In genomic region chr19:40165362-40165937, GRCh38 we compare ENCODE assay signal across 8 cellular contexts.
DNase-seq lines count a peak whose midpoint lies in the region; ATAC-seq and TF ChIP-seq lines count a peak whose summit lies in the region.

No MANE protein-coding gene starts in this region.

- H3K36me3 ChIP-seq in RWPE2 (ENCODE audit: low read depth): no peaks in the 10 kb centered on the region

- H3K4me1 ChIP-seq in RWPE2 (ENCODE audit: insufficient read depth, poor library complexity, severe bottlenecking): no peaks in the 10 kb centered on the region

- H3K9me3 ChIP-seq in RWPE2 (ENCODE audit: severe bottlenecking): no peaks in the 10 kb centered on the region

- TF ChIP-seq CTCF in AG10803 (conservative IDR thresholded peaks at IDR 0.05; ENCODE audit: low read length) (peak; percentile 79), RWPE2 (IDR thresholded peaks at IDR 0.05; ENCODE audit: poor library complexity, severe bottlenecking) (peak; percentile 42), coronary artery (IDR thresholded peaks at IDR 0.05) (no peak)

- H3K27me3 ChIP-seq in RWPE2 (ENCODE audit: insufficient read depth, poor library complexity, severe bottlenecking): no peaks in the 10 kb centered on the region

- no peak overlapping the region for H3K4me3 ChIP-seq in AG10803 (ENCODE audit: low read length)
- no peak overlapping the region for H3K4me3 ChIP-seq in RWPE2 (ENCODE audit: severe bottlenecking)
- no peak overlapping the region for H3K4me3 ChIP-seq in coronary artery

- H3K27ac ChIP-seq in RWPE2 (ENCODE audit: poor library complexity, severe bottlenecking): no peak overlapping the region
- no peak overlapping the region for H3K27ac ChIP-seq in coronary artery

- no peak for ATAC-seq in RWPE2 (ENCODE audit: low read depth)

- peak; percentile 29 for DNase-seq in AG10803 (ENCODE audit: low read depth)
- peak; percentile 58 for DNase-seq in GM19240 (ENCODE audit: insufficient read length, low spot score)
- DNase-seq in RWPE2 (ENCODE audit: low spot score): no peak
- DNase-seq in activated naive CD4-positive, alpha-beta T cell treated with anti-CD3 and anti-CD28 coated beads, Interleukin-2, amount 50 U/mL, for 16 hours: peak; percentile 66
- peak; percentile 45 for DNase-seq in hepatic stellate cell (ENCODE audit: low spot score)
- DNase-seq in stimulated activated CD4-positive, alpha-beta T cell treated with anti-CD3 and anti-CD28 coated beads, Interleukin-1b, Interleukin-23, amount 100 ng/mL, for 48 hours: peak; percentile 66
- DNase-seq in NCI-H226: no peak
- no peak for DNase-seq in coronary artery (ENCODE audit: low spot score)

Comparison
In these comparisons a context has a peak if more than half of its experiments do, and no peak if none do; other contexts are left out.
1. DNase-seq: peak in AG10803 (single experiment), GM19240 (single experiment), activated naive CD4-positive, alpha-beta T cell treated with anti-CD3 and anti-CD28 coated beads, Interleukin-2, amount 50 U/mL, for 16 hours (single experiment), hepatic stellate cell (single experiment) and stimulated activated CD4-positive, alpha-beta T cell treated with anti-CD3 and anti-CD28 coated beads, Interleukin-1b, Interleukin-23, amount 100 ng/mL, for 48 hours (single experiment); none in RWPE2 (single experiment), NCI-H226 (single experiment) and coronary artery (single experiment).